In the genomic region with DNA sequence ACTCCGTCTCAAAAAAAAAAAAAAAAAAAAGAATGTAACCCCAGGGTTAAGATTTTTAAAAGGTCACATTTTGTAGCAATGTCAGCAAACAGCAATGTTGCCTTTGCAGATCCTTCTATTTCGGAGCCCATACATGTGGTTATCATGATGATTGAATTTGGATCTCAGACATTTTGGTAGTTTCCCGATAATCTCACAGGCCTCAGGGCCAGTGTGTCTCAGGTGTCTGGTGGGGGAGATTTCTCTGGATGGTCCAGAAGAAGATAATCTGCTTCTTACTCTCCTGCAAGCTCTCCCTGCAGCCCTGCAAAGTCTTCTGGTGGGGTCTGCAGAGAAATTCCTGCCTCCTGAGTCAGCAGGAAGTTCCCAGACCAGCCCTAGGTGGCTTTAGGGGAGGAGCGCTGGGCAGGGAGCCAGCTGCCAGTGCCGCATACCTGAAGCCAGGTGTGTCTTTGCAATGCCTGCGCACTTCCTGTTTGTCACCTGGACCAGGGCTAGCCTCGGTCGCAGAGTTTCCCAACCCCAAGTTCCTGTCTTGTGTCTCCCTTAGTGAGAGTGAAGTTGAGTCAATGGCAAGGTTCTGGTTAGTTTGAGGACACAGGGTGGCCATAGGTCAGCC, we compare ENCODE assay signal across 9 cellular contexts. TPM values are rescaled to one million over a fixed set of nuclear protein-coding genes. Genes with fewer than 3 reads are reported as not detected.
DNase-seq lines count a peak whose midpoint lies in the region; ATAC-seq and TF ChIP-seq lines count a peak whose summit lies in the region.
"Had no signal": no experiment of that assay in that cellular context is flagged by ENCODE, and none has a peak within 500 bp of the region (broad histone marks: within the 10 kb centered on the region; RNA-seq: fewer than 3 reads in every experiment).

No MANE protein-coding gene starts in this region.

- H3K4me3 Mint-ChIP-seq in nephron progenitor cell = peak overlapping the region; percentile 72

- no peaks in the 10 kb centered on the region for H3K9me3 Mint-ChIP-seq in nephron progenitor cell

- no peaks in the 10 kb centered on the region for H3K27me3 ChIP-seq in effector memory CD4-positive, alpha-beta T cell (replicated peaks; ENCODE audit: control insufficient read depth, insufficient read depth, low read length, poor library complexity, severe bottlenecking)

- peaks cover 16% of the 10 kb centered on the region for H3K4me1 Mint-ChIP-seq in nephron progenitor cell

- no peak for TF ChIP-seq CTCF in nephron progenitor cell (IDR thresholded peaks at IDR 0.05)

- no peak for ATAC-seq in GM19023 (IDR thresholded peaks at IDR 0.05; ENCODE audit: unreplicated experiment)
- ATAC-seq in HG02840 (IDR thresholded peaks at IDR 0.05; ENCODE audit: low FRiP score, unreplicated experiment) = no peak

- DNase-seq in Daoy (ENCODE audit: low read depth) = peak; percentile 72
- peak; percentile 44 for DNase-seq in NCI-H510A (lab: John Stamatoyannopoulos, UW)
- DNase-seq in effector memory CD4-positive, alpha-beta T cell = peak in 1 of 3 donors; percentile 15
- no peak for DNase-seq in nephron progenitor cell
- DNase-seq in Ammon's horn (ENCODE audit: low spot score) = no peak
- no peak for DNase-seq in cerebellum (ENCODE audit: low spot score)
- DNase-seq: erythroblast had no signal

- no peak overlapping the region for H3K27ac Mint-ChIP-seq in nephron progenitor cell

- H3K36me3 Mint-ChIP-seq in nephron progenitor cell (ENCODE audit: low read depth) = no peaks in the 10 kb centered on the region

- peaks cover 34% of the 10 kb centered on the region for H3K4me1 ChIP-seq in effector memory CD4-positive, alpha-beta T cell (ENCODE audit: control insufficient read depth, insufficient read depth, low read length, poor library complexity, severe bottlenecking)

- peak overlapping the region; percentile 67 for H3K4me3 ChIP-seq in effector memory CD4-positive, alpha-beta T cell (ENCODE audit: insufficient read depth, low read depth, low read length, poor library complexity, severe bottlenecking)

- H3K9me3 ChIP-seq in effector memory CD4-positive, alpha-beta T cell (ENCODE audit: control insufficient read depth, low read length) = no peaks in the 10 kb centered on the region

- peak overlapping the region; percentile 93 for H3K27ac ChIP-seq in effector memory CD4-positive, alpha-beta T cell (ENCODE audit: insufficient read depth, low read length, poor library complexity, severe bottlenecking)

- H3K27me3 Mint-ChIP-seq in nephron progenitor cell (ENCODE audit: low read depth, poor library complexity) = peaks cover 50% of the 10 kb centered on the region

- H3K36me3 ChIP-seq in effector memory CD4-positive, alpha-beta T cell (ENCODE audit: control insufficient read depth, insufficient read depth, low read length) = peaks cover 20% of the 10 kb centered on the region

RNA-seq across cellular contexts. Expression of a gene that starts 1.4 kb away (rescaled TPM):
- total RNA-seq in Daoy (2014; rRNA removed; shearing (Covaris generic)) = 1.3 and 1.8 TPM in 2 replicates
- total RNA-seq in cerebellum = 4.9 TPM

RNA-seq across cellular contexts. Expression of a gene that starts 6.7 kb away (rescaled TPM):
- total RNA-seq in Daoy (2014; rRNA removed; shearing (Covaris generic)) = 0.40 and 1.7 TPM in 2 replicates
- total RNA-seq in cerebellum = 1.8 TPM

RNA-seq across cellular contexts. Expression of a gene that starts 26.4 kb away (rescaled TPM):
- total RNA-seq in Daoy (2014; rRNA removed; shearing (Covaris generic)) = 39.6 and 53.9 TPM in 2 replicates
- total RNA-seq in cerebellum = 3.6 TPM

RNA-seq across cellular contexts. Expression of a gene that starts 28.5 kb away (rescaled TPM):
- total RNA-seq in Daoy (2014; rRNA removed; shearing (Covaris generic)) = 26.3 and 35.7 TPM in 2 replicates
- total RNA-seq in cerebellum = 13.0 TPM

RNA-seq across cellular contexts. Expression of a gene that starts 45.4 kb away (rescaled TPM):
- total RNA-seq in Daoy (2014; rRNA removed; shearing (Covaris generic)) = 7.9 and 10.2 TPM in 2 replicates
- total RNA-seq in cerebellum = 20.8 TPM

Comparison
In these comparisons a context has a peak if more than half of its experiments do, and no peak if none do; other contexts are left out.
1. DNase-seq: peak in Daoy (single experiment) and NCI-H510A (single experiment); none in nephron progenitor cell (single experiment), Ammon's horn (single experiment) and cerebellum (single experiment).